Comparison of ENCODE assay signal across 10 cellular contexts in the genomic region with DNA sequence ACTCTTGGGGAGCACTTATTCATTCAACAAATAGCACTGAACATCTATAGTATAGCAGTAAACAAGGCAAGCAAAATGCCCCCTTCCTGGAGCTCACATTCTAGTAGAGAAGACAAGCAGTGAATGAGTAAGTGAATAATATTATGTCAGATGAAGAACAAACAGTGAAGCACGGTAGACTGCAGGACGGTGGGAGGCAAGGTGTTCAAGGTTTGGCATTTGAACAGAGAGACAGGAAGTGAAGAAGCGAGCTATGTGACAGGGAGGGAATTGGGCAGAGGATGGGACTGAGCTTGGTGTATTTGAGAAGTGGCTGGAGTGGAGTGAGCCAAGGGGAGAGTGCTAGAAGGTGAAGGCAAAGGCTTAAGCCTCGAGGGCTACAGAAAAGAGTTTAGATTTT. TPM values are rescaled to one million over a fixed set of nuclear protein-coding genes. Genes with fewer than 3 reads are reported as not detected.
DNase-seq lines count a peak whose midpoint lies in the region; TF ChIP-seq lines count a peak whose summit lies in the region.
"Had no signal": no experiment of that assay in that cellular context is flagged by ENCODE, and none has a peak within 500 bp of the region (broad histone marks: within the 10 kb centered on the region; RNA-seq: fewer than 3 reads in every experiment).

No MANE protein-coding gene starts in this region.

- H3K27ac Mint-ChIP-seq in CD4-positive, alpha-beta memory T cell: peak overlapping the region; percentile 42 to 100 (median 99)
- H3K27ac Mint-ChIP-seq in osteocyte (ENCODE audit: unreplicated experiment): no peak overlapping the region

- peaks cover 3 to 28% of the 10 kb centered on the region in 2 donors for H3K36me3 Mint-ChIP-seq in CD4-positive, alpha-beta memory T cell
- H3K36me3 Mint-ChIP-seq in osteocyte (ENCODE audit: unreplicated experiment): peaks cover 12% of the 10 kb centered on the region

- POLR2A ChIA-PET in CD4-positive, alpha-beta memory T cell (lab: Charles Lee; ENCODE audit: partially characterized antibody): interaction anchor here (0.8 to 7.5 kb wide), 10 partner anchors 8 to 539 kb away, joined by 3 to 225 read pairs (median 4); partner anchors contain the start of genes FANCD2, JAGN1, PRRT3 and SEC13

- CTCF ChIA-PET in CD4-positive, alpha-beta memory T cell (lab: Charles Lee; ENCODE audit: partially characterized antibody): interaction anchor here (0.5 to 4.0 kb wide), 5 partner anchors 11 to 295 kb away, joined by 3 to 29 read pairs (median 4); partner anchors contain the start of gene PRRT3

- H3K4me3 ChIP-seq in CD4-positive, alpha-beta memory T cell (ENCODE audit: low read length in 2 of 2): peak overlapping the region; percentile 87 to 90
- peak overlapping the region; percentile 79 for H3K4me3 ChIP-seq in NB4 (ENCODE audit: low read depth, low read length)
- H3K4me3 ChIP-seq in WERI-Rb-1 (ENCODE audit: low read depth, low read length): no peak overlapping the region

- no peaks in the 10 kb centered on the region for H3K27me3 Mint-ChIP-seq in CD4-positive, alpha-beta memory T cell
- H3K27me3 Mint-ChIP-seq in osteocyte (ENCODE audit: unreplicated experiment): no peaks in the 10 kb centered on the region

- H3K4me3 Mint-ChIP-seq in CD4-positive, alpha-beta memory T cell: peak overlapping the region; percentile 95 to 98 (median 97)
- peak overlapping the region; percentile 94 for H3K4me3 Mint-ChIP-seq in osteocyte (ENCODE audit: unreplicated experiment)

- H3K4me1 Mint-ChIP-seq in CD4-positive, alpha-beta memory T cell: peaks cover 18 to 55% (median 39%) of the 10 kb centered on the region in 4 donors
- peaks cover 25% of the 10 kb centered on the region for H3K4me1 Mint-ChIP-seq in osteocyte (ENCODE audit: unreplicated experiment)

- TF ChIP-seq POLR2A in NB4 (IDR thresholded peaks at IDR 0.05; ENCODE audit: extremely low read depth, insufficient read length): no peak

- in situ Hi-C loops in KBM-7 (cut with MboI; ENCODE audit: low pct_unique_long_range_greater_than_20kb, low sequenced_read_pairs): no loop called here

- no peaks in the 10 kb centered on the region for H3K27me3 ChIP-seq in CD4-positive, alpha-beta memory T cell (ENCODE audit: insufficient read depth, low read length)
- no peaks in the 10 kb centered on the region for H3K27me3 ChIP-seq in WERI-Rb-1 (ENCODE audit: insufficient read depth, low read depth, severe bottlenecking)
- H3K27me3 ChIP-seq: Peyer's patch had no signal

- TF ChIP-seq CTCF in NB4 (IDR thresholded peaks at IDR 0.05; ENCODE audit: low read depth, low read length) (no peak), osteocyte (IDR thresholded peaks at IDR 0.05) (no peak), WERI-Rb-1 (IDR thresholded peaks at IDR 0.05; ENCODE audit: low read depth, low read length) (no peak)

- peaks cover 34% of the 10 kb centered on the region for H3K4me1 ChIP-seq in CD4-positive, alpha-beta memory T cell (ENCODE audit: insufficient read depth, low read length)

- H3K27ac ChIP-seq in CD4-positive, alpha-beta memory T cell (ENCODE audit: low read depth, low read length): peak overlapping the region; percentile 89
- H3K27ac ChIP-seq in caudate nucleus (ENCODE audit: low read depth, low read length) (peak overlapping the region; percentile 97), WERI-Rb-1 (no peak overlapping the region)
- H3K27ac ChIP-seq: epithelial cell of prostate had no signal

- H3K36me3 ChIP-seq in CD4-positive, alpha-beta memory T cell (ENCODE audit: insufficient read depth, low read length): no peaks in the 10 kb centered on the region
- H3K36me3 ChIP-seq in WERI-Rb-1: peaks cover 5% of the 10 kb centered on the region

- no peak for DNase-seq in CD4-positive, alpha-beta memory T cell
- DNase-seq in NB4 (ENCODE audit: low read depth) (no peak), caudate nucleus (lab: John Stamatoyannopoulos, UW) (peak in 2 of 61 donors; percentile 21 to 29), osteocyte (ENCODE audit: extremely low spot score, unreplicated experiment) (no peak), KBM-7 (no peak), DMS79 treated with DMSO at 0.1 percent for 48 hours (lab: John Stamatoyannopoulos, UW) (no peak), AG08395 (ENCODE audit: low spot score) (no peak), WERI-Rb-1 (no peak)
- DNase-seq: Peyer's patch had no signal

- no peaks in the 10 kb centered on the region for H3K9me3 Mint-ChIP-seq in CD4-positive, alpha-beta memory T cell
- H3K9me3 Mint-ChIP-seq in osteocyte (ENCODE audit: unreplicated experiment): no peaks in the 10 kb centered on the region

- no peaks in the 10 kb centered on the region for H3K9me3 ChIP-seq in CD4-positive, alpha-beta memory T cell (ENCODE audit: control insufficient read depth in 1 of 2, low read length in 2 of 2)
- H3K9me3 ChIP-seq in WERI-Rb-1 (ENCODE audit: severe bottlenecking): no peaks in the 10 kb centered on the region
- H3K9me3 ChIP-seq: Peyer's patch had no signal

- intact Hi-C loops in CD4-positive, alpha-beta memory T cell (cut with micrococcal nuclease): loop anchor here (1.0 to 5.0 kb wide), 2 partner anchors 93 to 290 kb away; partner anchors contain the start of gene RPUSD3

RNA-seq across cellular contexts. Expression of gene CRELD1, which starts 1.4 kb away (rescaled TPM):
- total RNA-seq in CD4-positive, alpha-beta memory T cell: 10 to 100 TPM; 47.7 to 58.2 TPM
- polyA plus RNA-seq in CD4-positive, alpha-beta memory T cell: 10 to 100 TPM; 17.3 to 28.2 TPM
- 24.8 and 25.3 TPM in 2 replicates for total RNA-seq in osteocyte

RNA-seq across cellular contexts. Expression of gene PRRT3, which starts 17.2 kb away (rescaled TPM):
- total RNA-seq in CD4-positive, alpha-beta memory T cell: 1 to 10 TPM; 8.2 to 9.8 TPM
- 1 to 10 TPM; 2.9 to 4.6 TPM for polyA plus RNA-seq in CD4-positive, alpha-beta memory T cell
- 6.6 and 7.9 TPM in 2 replicates for total RNA-seq in osteocyte

RNA-seq across cellular contexts. Expression of gene IL17RC, which starts 18.1 kb away (rescaled TPM):
- under 1 TPM; 0.61 to 0.81 TPM for total RNA-seq in CD4-positive, alpha-beta memory T cell
- polyA plus RNA-seq in CD4-positive, alpha-beta memory T cell: 1 to 10 TPM; 5.9 to 8.4 TPM
- total RNA-seq in osteocyte: 36.5 and 36.6 TPM in 2 replicates

RNA-seq across cellular contexts. Expression of gene IL17RE, which starts 32.3 kb away (rescaled TPM):
- 1 to 10 TPM; 1.5 to 2.4 TPM for total RNA-seq in CD4-positive, alpha-beta memory T cell
- polyA plus RNA-seq in CD4-positive, alpha-beta memory T cell: 1 to 10 TPM in 1 of 2 donors, under 1 TPM in 1; 0.65 to 1.6 TPM
- total RNA-seq in osteocyte: 0.89 and 1.4 TPM in 2 replicates

RNA-seq across cellular contexts. Expression of gene JAGN1, which starts 44.6 kb away (rescaled TPM):
- 10 to 100 TPM; 26.5 to 29.1 TPM for total RNA-seq in CD4-positive, alpha-beta memory T cell
- 10 to 100 TPM; 40.8 to 48.3 TPM for polyA plus RNA-seq in CD4-positive, alpha-beta memory T cell
- 28.5 and 31.5 TPM in 2 replicates for total RNA-seq in osteocyte

Comparison
In these comparisons a context has a peak if more than half of its experiments do, and no peak if none do; other contexts are left out.
1. RNA of gene IL17RC, which starts 18.1 kb away (total RNA-seq): 36.5 to 36.6 TPM in osteocyte; 0.61 to 0.81 TPM in CD4-positive, alpha-beta memory T cell; every median in the first group is over 10 times any median in the second.